Comparison of ENCODE assay signal across 33 cellular contexts in genomic region chr20:58264271-58264670, GRCh38. TPM values are rescaled to one million over a fixed set of nuclear protein-coding genes. Genes with fewer than 3 reads are reported as not detected.
DNase-seq lines count a peak whose midpoint lies in the region; ATAC-seq and TF ChIP-seq lines count a peak whose summit lies in the region.
"Had no signal": no experiment of that assay in that cellular context is flagged by ENCODE, and none has a peak within 500 bp of the region (broad histone marks: within the 10 kb centered on the region; RNA-seq: fewer than 3 reads in every experiment).

No MANE protein-coding gene starts in this region.

- H3K27ac ChIP-seq in colonic mucosa (no peak overlapping the region), mucosa of rectum (ENCODE audit: low read depth in 2 of 2, low read length in 2 of 2) (peak overlapping the region; percentile 39 to 52)
- H3K27ac ChIP-seq: KMS-11 had no signal

- H3K4me1 ChIP-seq in colonic mucosa = peaks cover 19% of the 10 kb centered on the region
- H3K4me1 ChIP-seq in mucosa of rectum (ENCODE audit: control insufficient read depth in 2 of 2, insufficient read depth in 2 of 2, low read length in 2 of 2) = peaks cover 19 to 28% of the 10 kb centered on the region in 2 donors
- H3K4me1 ChIP-seq: HAP-1 had no signal

- H3K4me3 ChIP-seq in colonic mucosa (no peak overlapping the region), mucosa of rectum (ENCODE audit: low read length in 2 of 2) (no peak overlapping the region)
- H3K4me3 ChIP-seq: GM12878, HAP-1 had no signal

- H3K9me3 ChIP-seq in colonic mucosa (no peaks in the 10 kb centered on the region), mucosa of rectum (ENCODE audit: control insufficient read depth in 2 of 2, low read length in 2 of 2) (no peaks in the 10 kb centered on the region)
- H3K9me3 ChIP-seq: BE2C, HAP-1 had no signal

- no peaks in the 10 kb centered on the region for H3K27me3 Mint-ChIP-seq in activated naive CD8-positive, alpha-beta T cell treated with anti-CD3 and anti-CD28 coated beads, Interleukin-2, amount 50 U/mL, for 24 hours
- H3K27me3 Mint-ChIP-seq in activated naive CD8-positive, alpha-beta T cell treated with anti-CD3 and anti-CD28 coated beads for 36 hours = no peaks in the 10 kb centered on the region
- H3K27me3 Mint-ChIP-seq in type B pancreatic cell = no peaks in the 10 kb centered on the region
- H3K27me3 Mint-ChIP-seq in activated CD8-positive, alpha-beta memory T cell treated with anti-CD3 and anti-CD28 coated beads, Interleukin-2, amount 10 ng/mL, durations not matched to agents 7 days and 5 days = no peaks in the 10 kb centered on the region
- H3K27me3 Mint-ChIP-seq: IgD-negative memory B cell had no signal

- TF ChIP-seq CTCF in colonic mucosa (IDR thresholded peaks at IDR 0.05) (no peak), type B pancreatic cell (conservative IDR thresholded peaks at IDR 0.05) (no peak)

- H3K27me3 ChIP-seq in colonic mucosa (no peaks in the 10 kb centered on the region), mucosa of rectum (ENCODE audit: control insufficient read depth in 2 of 2, insufficient read depth in 2 of 2, low read length in 2 of 2) (no peaks in the 10 kb centered on the region)
- H3K27me3 ChIP-seq: BE2C had no signal

- CTCF ChIA-PET in activated CD8-positive, alpha-beta memory T cell treated with anti-CD3 and anti-CD28 coated beads, Interleukin-2, amount 10 ng/mL, durations not matched to agents 7 days and 5 days (lab: Charles Lee) = no interaction called here

- peak; percentile 26 for ATAC-seq in activated naive CD8-positive, alpha-beta T cell treated with anti-CD3 and anti-CD28 coated beads, Interleukin-2, amount 50 U/mL, for 24 hours
- ATAC-seq in activated CD8-positive, alpha-beta memory T cell treated with anti-CD3 and anti-CD28 coated beads, Interleukin-2, amount 10 ng/mL, durations not matched to agents 7 days and 5 days = no peak
- ATAC-seq in HG02623 (IDR thresholded peaks at IDR 0.05; ENCODE audit: unreplicated experiment) = no peak
- ATAC-seq: GM12878 had no signal

- H3K9ac ChIP-seq in colonic mucosa (ENCODE audit: low read depth in 2 of 2, low read length in 2 of 2) (no peak overlapping the region), mucosa of rectum (ENCODE audit: low read depth in 1 of 2, low read length in 2 of 2) (no peak overlapping the region)
- H3K9ac ChIP-seq: KMS-11 had no signal

- intact Hi-C loops in colonic mucosa (cut with DNase I) = no loop called here

- peaks cover 24% of the 10 kb centered on the region for H3K36me3 Mint-ChIP-seq in activated naive CD8-positive, alpha-beta T cell treated with anti-CD3 and anti-CD28 coated beads, Interleukin-2, amount 50 U/mL, for 24 hours (ENCODE audit: low read depth)
- H3K36me3 Mint-ChIP-seq in activated naive CD8-positive, alpha-beta T cell treated with anti-CD3 and anti-CD28 coated beads for 36 hours = peaks cover 24% of the 10 kb centered on the region
- H3K36me3 Mint-ChIP-seq in type B pancreatic cell = peaks cover 10% of the 10 kb centered on the region
- H3K36me3 Mint-ChIP-seq in activated CD8-positive, alpha-beta memory T cell treated with anti-CD3 and anti-CD28 coated beads, Interleukin-2, amount 10 ng/mL, durations not matched to agents 7 days and 5 days = peaks cover 19% of the 10 kb centered on the region

- no peaks in the 10 kb centered on the region for H3K9me3 Mint-ChIP-seq in activated naive CD8-positive, alpha-beta T cell treated with anti-CD3 and anti-CD28 coated beads, Interleukin-2, amount 50 U/mL, for 24 hours
- no peaks in the 10 kb centered on the region for H3K9me3 Mint-ChIP-seq in activated naive CD8-positive, alpha-beta T cell treated with anti-CD3 and anti-CD28 coated beads for 36 hours
- H3K9me3 Mint-ChIP-seq in type B pancreatic cell = no peaks in the 10 kb centered on the region
- no peaks in the 10 kb centered on the region for H3K9me3 Mint-ChIP-seq in activated CD8-positive, alpha-beta memory T cell treated with anti-CD3 and anti-CD28 coated beads, Interleukin-2, amount 10 ng/mL, durations not matched to agents 7 days and 5 days (ENCODE audit: low read depth)
- H3K9me3 Mint-ChIP-seq: CD14-positive monocyte; CD8-positive, alpha-beta memory T cell; HFFc6; IgD-negative memory B cell had no signal

- H3K4me1 Mint-ChIP-seq in activated naive CD8-positive, alpha-beta T cell treated with anti-CD3 and anti-CD28 coated beads, Interleukin-2, amount 50 U/mL, for 24 hours = peaks cover 27% of the 10 kb centered on the region
- H3K4me1 Mint-ChIP-seq in activated naive CD8-positive, alpha-beta T cell treated with anti-CD3 and anti-CD28 coated beads for 36 hours = peaks cover 25% of the 10 kb centered on the region
- peaks cover 11% of the 10 kb centered on the region for H3K4me1 Mint-ChIP-seq in type B pancreatic cell (ENCODE audit: unreplicated experiment)
- H3K4me1 Mint-ChIP-seq in activated CD8-positive, alpha-beta memory T cell treated with anti-CD3 and anti-CD28 coated beads, Interleukin-2, amount 10 ng/mL, durations not matched to agents 7 days and 5 days = peaks cover 17% of the 10 kb centered on the region

- no peak overlapping the region for H3K27ac Mint-ChIP-seq in activated naive CD8-positive, alpha-beta T cell treated with anti-CD3 and anti-CD28 coated beads, Interleukin-2, amount 50 U/mL, for 24 hours
- H3K27ac Mint-ChIP-seq in activated naive CD8-positive, alpha-beta T cell treated with anti-CD3 and anti-CD28 coated beads for 36 hours = no peak overlapping the region
- no peak overlapping the region for H3K27ac Mint-ChIP-seq in type B pancreatic cell
- H3K27ac Mint-ChIP-seq in activated CD8-positive, alpha-beta memory T cell treated with anti-CD3 and anti-CD28 coated beads, Interleukin-2, amount 10 ng/mL, durations not matched to agents 7 days and 5 days = no peak overlapping the region
- H3K27ac Mint-ChIP-seq: CD14-positive monocyte; CD8-positive, alpha-beta memory T cell; HFFc6; IgD-negative memory B cell had no signal

- H3K36me3 ChIP-seq in colonic mucosa (no peaks in the 10 kb centered on the region), mucosa of rectum (ENCODE audit: control insufficient read depth in 2 of 2, insufficient read depth in 2 of 2, low read length in 2 of 2) (peaks cover 3 to 39% of the 10 kb centered on the region in 2 donors)
- H3K36me3 ChIP-seq: HAP-1 had no signal

- DNase-seq in activated naive CD8-positive, alpha-beta T cell treated with anti-CD3 and anti-CD28 coated beads, Interleukin-2, amount 50 U/mL, for 24 hours = no peak
- DNase-seq in activated naive CD8-positive, alpha-beta T cell treated with anti-CD3 and anti-CD28 coated beads for 36 hours = no peak
- DNase-seq in colonic mucosa (peak; percentile 38), type B pancreatic cell (ENCODE audit: extremely low spot score, unreplicated experiment) (no peak)
- DNase-seq in activated CD8-positive, alpha-beta memory T cell treated with anti-CD3 and anti-CD28 coated beads, Interleukin-2, amount 10 ng/mL, durations not matched to agents 7 days and 5 days = no peak
- DNase-seq: 8988T; ACHN; BE2C; CD8-positive, alpha-beta memory T cell; DMS 273 treated with DMSO at 0.1 percent for 48 hours; DMS79; EL; GDM1; GOT3; HFFc6; NCI-H1048; NCI-H1417; NCI-H1694; NCI-H2081 treated with DMSO at 0.1 percent for 48 hours; NCI-H2171; NCI-H226; NCI-H510A; NCI-H69; OCI-M1; SHP77 had no signal

- no peak overlapping the region for H3K4me3 Mint-ChIP-seq in activated naive CD8-positive, alpha-beta T cell treated with anti-CD3 and anti-CD28 coated beads, Interleukin-2, amount 50 U/mL, for 24 hours
- no peak overlapping the region for H3K4me3 Mint-ChIP-seq in activated naive CD8-positive, alpha-beta T cell treated with anti-CD3 and anti-CD28 coated beads for 36 hours
- no peak overlapping the region for H3K4me3 Mint-ChIP-seq in type B pancreatic cell
- H3K4me3 Mint-ChIP-seq in activated CD8-positive, alpha-beta memory T cell treated with anti-CD3 and anti-CD28 coated beads, Interleukin-2, amount 10 ng/mL, durations not matched to agents 7 days and 5 days = no peak overlapping the region
- H3K4me3 Mint-ChIP-seq: CD14-positive monocyte; CD8-positive, alpha-beta memory T cell; HFFc6; IgD-negative memory B cell had no signal

RNA-seq across cellular contexts. Expression of gene ANKRD60, which starts 35.8 kb away (rescaled TPM):
- not detected for total RNA-seq in activated naive CD8-positive, alpha-beta T cell treated with anti-CD3 and anti-CD28 coated beads for 36 hours
- total RNA-seq in colonic mucosa (not detected), type B pancreatic cell (ENCODE audit: low replicate concordance) (not detected in 2 replicates)
- not detected for total RNA-seq in activated CD8-positive, alpha-beta memory T cell treated with anti-CD3 and anti-CD28 coated beads, Interleukin-2, amount 10 ng/mL, durations not matched to agents 7 days and 5 days
- total RNA-seq: CD8-positive, alpha-beta memory T cell; GM12878; HFFc6; SK-MEL-5 had no signal

RNA-seq across cellular contexts. Expression of gene RAB22A, which starts 45.2 kb away (rescaled TPM):
- 10 to 100 TPM; 12.8 to 13.9 TPM for total RNA-seq in activated naive CD8-positive, alpha-beta T cell treated with anti-CD3 and anti-CD28 coated beads for 36 hours
- total RNA-seq in colonic mucosa (10 to 100 TPM; 17.5 to 22.0 TPM), type B pancreatic cell (ENCODE audit: low replicate concordance) (17.7 and 18.9 TPM in 2 replicates)
- total RNA-seq in activated CD8-positive, alpha-beta memory T cell treated with anti-CD3 and anti-CD28 coated beads, Interleukin-2, amount 10 ng/mL, durations not matched to agents 7 days and 5 days = 10 to 100 TPM; 13.2 to 14.7 TPM
